ENCODE assay signal across 19 cellular contexts in genomic region chr10:5941579-5941978, GRCh38. TPM values are rescaled to one million over a fixed set of nuclear protein-coding genes. Genes with fewer than 3 reads are reported as not detected.
A peak's percentile ranks its signal among the peaks of the same experiment; 100 is the strongest.
DNase-seq lines count a peak whose midpoint lies in the region; ATAC-seq and TF ChIP-seq lines count a peak whose summit lies in the region.
"Had no signal": no experiment of that assay in that cellular context is flagged by ENCODE, and none has a peak within 500 bp of the region (broad histone marks: within the 10 kb centered on the region; RNA-seq: fewer than 3 reads in every experiment).

No MANE protein-coding gene starts in this region.

- H3K27ac ChIP-seq in right cardiac atrium (ENCODE audit: low read length) (peak overlapping the region; percentile 8), left lung (peak overlapping the region; percentile 89 to 92), stomach smooth muscle (ENCODE audit: low read length) (peak overlapping the region; percentile 31)
- H3K27ac ChIP-seq: C4-2B, cardiac muscle cell, prostate gland had no signal

- peaks cover 4% of the 10 kb centered on the region for H3K4me1 ChIP-seq in right cardiac atrium (ENCODE audit: control insufficient read depth, insufficient read depth, low read length)
- peaks cover 17 to 51% of the 10 kb centered on the region in 2 donors for H3K4me1 ChIP-seq in left lung
- H3K4me1 ChIP-seq in stomach smooth muscle (ENCODE audit: control insufficient read depth, insufficient read depth, low read length): peaks cover 29% of the 10 kb centered on the region
- H3K4me1 ChIP-seq: prostate gland had no signal

- WGBS in right cardiac atrium: 80% methylated on average over 7 of the region's 7 CpGs

- H3K36me3 Mint-ChIP-seq in natural killer cell: no peaks in the 10 kb centered on the region

- no peaks in the 10 kb centered on the region for H3K9me3 Mint-ChIP-seq in natural killer cell
- H3K9me3 Mint-ChIP-seq: activated CD4-positive, alpha-beta T cell treated with anti-CD3 and anti-CD28 coated beads, Interleukin-2, amount 10 ng/mL, durations not matched to agents 7 days and 5 days; immature natural killer cell; nephron had no signal

- TF ChIP-seq CTCF in left lung (IDR thresholded peaks at IDR 0.05) (no peak), natural killer cell (IDR thresholded peaks at IDR 0.05) (no peak)

- H3K4me3 ChIP-seq in right cardiac atrium (ENCODE audit: low read length): no peak overlapping the region
- no peak overlapping the region for H3K4me3 ChIP-seq in left lung
- no peak overlapping the region for H3K4me3 ChIP-seq in stomach smooth muscle (ENCODE audit: low read length in 2 of 2)
- H3K4me3 ChIP-seq: cardiac muscle cell, prostate gland had no signal

- H3K9me3 ChIP-seq in right cardiac atrium (ENCODE audit: control insufficient read depth, low read length) (no peaks in the 10 kb centered on the region), left lung (no peaks in the 10 kb centered on the region), stomach smooth muscle (ENCODE audit: control insufficient read depth in 2 of 2, low read length in 2 of 2) (no peaks in the 10 kb centered on the region)
- H3K9me3 ChIP-seq: prostate gland had no signal

- intact Hi-C loops in right cardiac atrium (cut with DNase I) (loop anchor here in 1 of 4 donors (10.0 kb wide), 1 partner anchor 73 kb away; no protein-coding TSS in a partner anchor), Right ventricle myocardium inferior (cut with DNase I) (loop anchor here (10.0 kb wide), 1 partner anchor 143 kb away; the partner anchor contains the start of gene RBM17), left lung (cut with DNase I) (no loop called here), natural killer cell (cut with micrococcal nuclease) (no loop called here)

- ATAC-seq in right cardiac atrium (no peak), Right ventricle myocardium inferior (no peak), left lung (no peak), GM21423 (IDR thresholded peaks at IDR 0.05; ENCODE audit: unreplicated experiment) (no peak), HG03432 (IDR thresholded peaks at IDR 0.05; ENCODE audit: unreplicated experiment) (no peak), natural killer cell (no peak)

- H3K27me3 ChIP-seq in right cardiac atrium (ENCODE audit: control insufficient read depth, insufficient read depth): no peaks in the 10 kb centered on the region
- no peaks in the 10 kb centered on the region for H3K27me3 ChIP-seq in left lung
- H3K27me3 ChIP-seq in stomach smooth muscle (ENCODE audit: control insufficient read depth in 1 of 2, insufficient read depth in 2 of 2, low read length in 2 of 2): no peaks in the 10 kb centered on the region
- H3K27me3 ChIP-seq: cardiac muscle cell had no signal

- H3K27ac Mint-ChIP-seq in natural killer cell: no peak overlapping the region
- H3K27ac Mint-ChIP-seq: immature natural killer cell had no signal

- no peak overlapping the region for H3K4me3 Mint-ChIP-seq in natural killer cell
- H3K4me3 Mint-ChIP-seq: activated CD4-positive, alpha-beta T cell treated with anti-CD3 and anti-CD28 coated beads, Interleukin-2, amount 10 ng/mL, durations not matched to agents 7 days and 5 days; immature natural killer cell; nephron had no signal

- peaks cover 8 to 11% of the 10 kb centered on the region in 2 donors for H3K4me1 Mint-ChIP-seq in natural killer cell

- peak in 1 of 3 donors; percentile 71 for DNase-seq in right cardiac atrium
- DNase-seq in Right ventricle myocardium inferior (ENCODE audit: missing footprints): no peak
- no peak for DNase-seq in left lung
- DNase-seq in iPS-NIHi7 (ENCODE audit: extremely low spot score): no peak
- DNase-seq in natural killer cell: no peak
- DNase-seq: activated CD4-positive, alpha-beta T cell treated with anti-CD3 and anti-CD28 coated beads, Interleukin-2, amount 10 ng/mL, durations not matched to agents 7 days and 5 days; activated CD8-positive, alpha-beta memory T cell treated with anti-CD3 and anti-CD28 coated beads, Interleukin-2, amount 50 U/mL, for 4 hours; effector memory CD4-positive, alpha-beta T cell; GDM1; immature natural killer cell; NCI-H748 treated with DMSO at 0.1 percent for 48 hours; SIG-M5 had no signal

- no peaks in the 10 kb centered on the region for H3K27me3 Mint-ChIP-seq in natural killer cell (ENCODE audit: low read depth in 2 of 2)
- H3K27me3 Mint-ChIP-seq: activated CD4-positive, alpha-beta T cell treated with anti-CD3 and anti-CD28 coated beads, Interleukin-2, amount 10 ng/mL, durations not matched to agents 7 days and 5 days had no signal

- H3K36me3 ChIP-seq in left lung (peaks cover 0 to 26% of the 10 kb centered on the region in 2 donors), stomach smooth muscle (ENCODE audit: control insufficient read depth in 2 of 2, insufficient read depth in 2 of 2, low read length in 2 of 2) (peaks cover 21% of the 10 kb centered on the region in 2 donors)

- no peak overlapping the region for H3K9ac ChIP-seq in stomach smooth muscle (ENCODE audit: low read length in 2 of 2)

RNA-seq across cellular contexts. Expression of gene IL15RA, which starts 35.8 kb away (rescaled TPM):
- total RNA-seq in right cardiac atrium (10 to 100 TPM; 11.8 to 19.7 (median 15.8) TPM), Right ventricle myocardium inferior (11.6 TPM), left lung (10 to 100 TPM; 14.7 to 46.2 TPM), natural killer cell (10 to 100 TPM; 10.7 to 11.8 (median 11.3) TPM)
- polyA plus RNA-seq in right cardiac atrium: 13.9 TPM

RNA-seq across cellular contexts. Expression of gene FBH1, which starts 51.5 kb away (rescaled TPM):
- total RNA-seq in right cardiac atrium (10 to 100 TPM; 75.6 to 82.1 (median 77.4) TPM), Right ventricle myocardium inferior (78.1 TPM), left lung (10 to 100 TPM; 74.7 to 77.4 TPM), natural killer cell (10 to 100 TPM; 49.3 to 64.9 (median 62.7) TPM)
- polyA plus RNA-seq in right cardiac atrium: 49.3 TPM

RNA-seq across cellular contexts. Expression of gene ANKRD16, which starts 51.9 kb away (rescaled TPM):
- total RNA-seq in right cardiac atrium (1 to 10 TPM; 3.6 to 4.3 (median 4.0) TPM), Right ventricle myocardium inferior (2.5 TPM), left lung (1 to 10 TPM; 4.4 to 4.5 TPM), natural killer cell (1 to 10 TPM; 2.6 to 3.1 (median 3.0) TPM)
- polyA plus RNA-seq in right cardiac atrium: 2.6 TPM

Comparison
In these comparisons a context has a peak if more than half of its experiments do, and no peak if none do; other contexts are left out.
1. H3K27ac ChIP-seq: peak in every context shown above with its lines; median percentile 90 in left lung; 31 in stomach smooth muscle; 8 in right cardiac atrium.